8 cellular contexts compared by ENCODE assay signal in genomic region chr19:3762501-3763459, GRCh38. TPM values are rescaled to one million over a fixed set of nuclear protein-coding genes. Genes with fewer than 3 reads are reported as not detected.
DNase-seq lines count a peak whose midpoint lies in the region; ATAC-seq, FAIRE-seq and TF ChIP-seq lines count a peak whose summit lies in the region.

Gene MRPL54, plus strand, starts transcription at chr19:3762682. Its CDS starts 19 bp downstream, at chr19:3762701.

- ATAC-seq in GM18873 (IDR thresholded peaks at IDR 0.05; ENCODE audit: low FRiP score, unreplicated experiment) (peak; percentile 68), HG03139 (IDR thresholded peaks at IDR 0.05; ENCODE audit: unreplicated experiment) (peak; percentile 59)

- TF ChIP-seq CTCF in WERI-Rb-1 (IDR thresholded peaks at IDR 0.05; ENCODE audit: low read depth, low read length) (no peak), mammary epithelial cell (conservative IDR thresholded peaks at IDR 0.05 in 1 of 2, IDR thresholded peaks at IDR 0.05 in 1 of 2; ENCODE audit: extremely low read depth in 1 of 2, insufficient read depth in 1 of 2, low read depth in 1 of 2, low read length in 2 of 2) (no peak)

- BruUV-seq in mammary epithelial cell (replicated peaks; lab: Mats Ljungman, UMichigan) = TSS peak; percentile 81

- peak within 1 kb of the TSS; percentile 97 for H2AFZ ChIP-seq in mammary epithelial cell (ENCODE audit: low read depth, low read length)

- H3K4me3 ChIP-seq in WERI-Rb-1 (ENCODE audit: low read depth, low read length) (peak within 1 kb of the TSS; percentile 77), mammary epithelial cell (replicated peaks in 1 of 3; ENCODE audit: insufficient read depth in 1 of 3, low read depth in 2 of 3, low read length in 3 of 3) (peak within 1 kb of the TSS; percentile 73 to 100 (median 97)), small intestine (ENCODE audit: low read depth in 1 of 2, low read length in 2 of 2) (peak within 1 kb of the TSS; percentile 82 to 92)

- peak within 1 kb of the TSS; percentile 96 for H3K9ac ChIP-seq in mammary epithelial cell (ENCODE audit: insufficient read depth, low read length)

- dilution Hi-C loops in mammary epithelial cell (cut with HindIII; ENCODE audit: low sequenced_read_pairs) = no loop called here

- H3K79me2 ChIP-seq in mammary epithelial cell (ENCODE audit: insufficient read depth, low read length) = peaks cover 32% of the 10 kb centered on the region

- H3K9me3 ChIP-seq in WERI-Rb-1 (ENCODE audit: severe bottlenecking) = no peaks in the 10 kb centered on the region
- no peaks in the 10 kb centered on the region for H3K9me3 ChIP-seq in mammary epithelial cell (replicated peaks; ENCODE audit: insufficient read depth, low read length)
- no peaks in the 10 kb centered on the region for H3K9me3 ChIP-seq in small intestine (ENCODE audit: control insufficient read depth, low read depth)

- H3K4me1 ChIP-seq in mammary epithelial cell (ENCODE audit: insufficient read depth, low read length) (peaks cover 14% of the 10 kb centered on the region), small intestine (ENCODE audit: control insufficient read depth in 2 of 2, insufficient read depth in 1 of 2, low read depth in 1 of 2, low read length in 1 of 2) (peaks cover 0 to 5% of the 10 kb centered on the region in 2 donors)

- H3K36me3 ChIP-seq in WERI-Rb-1 (peaks cover 47% of the 10 kb centered on the region), mammary epithelial cell (ENCODE audit: insufficient read depth, low read length) (peaks cover 2% of the 10 kb centered on the region), small intestine (ENCODE audit: control insufficient read depth in 2 of 2, insufficient read depth in 2 of 2, low read length in 2 of 2) (peaks cover 5 to 8% of the 10 kb centered on the region in 2 donors)

- no peaks in the 10 kb centered on the region for H3K27me3 ChIP-seq in WERI-Rb-1 (ENCODE audit: insufficient read depth, low read depth, severe bottlenecking)
- no peaks in the 10 kb centered on the region for H3K27me3 ChIP-seq in mammary epithelial cell (ENCODE audit: insufficient read depth, low read length)
- H3K27me3 ChIP-seq in small intestine (ENCODE audit: control insufficient read depth in 2 of 2, insufficient read depth in 2 of 2, low read length in 2 of 2) = no peaks in the 10 kb centered on the region

- WGBS in mammary epithelial cell (ENCODE audit: low coverage, missing lambda C conversion rate) = 1% methylated on average over 46 of the region's 47 CpGs
- 2 to 3% (median 2%) methylated on average over 45 to 47 of the region's 47 CpGs for WGBS in small intestine, 3 donors

- in situ Hi-C loops in ACHN (cut with HindIII; ENCODE audit: low pct_ligation_motif_present, low pct_unique_long_range_greater_than_20kb, low sequenced_read_pairs) = no loop called here
- in situ Hi-C loops in mammary epithelial cell (cut with MboI; ENCODE audit: low sequenced_read_pairs in 2 of 2) = no loop called here

- no peak for FAIRE-seq in small intestine (lab: Jason Lieb, UNC)

- DNase-seq in ACHN (peak; percentile 97), NCI-H2227 (lab: John Stamatoyannopoulos, UW; ENCODE audit: unreplicated experiment) (peak; percentile 98), WERI-Rb-1 (peak; percentile 99), mammary epithelial cell (peak; percentile 98), iPS-NIHi11 (ENCODE audit: low spot score) (peak; percentile 98), small intestine (peak; percentile 100)

- peak within 1 kb of the TSS; percentile 97 for H3K27ac ChIP-seq in WERI-Rb-1
- H3K27ac ChIP-seq in mammary epithelial cell (ENCODE audit: insufficient read depth, low read depth, low read length) = peak within 1 kb of the TSS; percentile 75
- peak within 1 kb of the TSS; percentile 91 to 100 for H3K27ac ChIP-seq in small intestine (ENCODE audit: low read depth in 1 of 2, low read length in 1 of 2)

- CTCF ChIA-PET in mammary epithelial cell (lab: Charles Lee; ENCODE audit: low non-redundant PET) = interaction anchor here (0.6 to 1.0 kb wide), 5 partner anchors 52 to 458 kb away, joined by 3 to 14 read pairs (median 3); no protein-coding TSS in a partner anchor

- no peaks in the 10 kb centered on the region for H4K20me1 ChIP-seq in mammary epithelial cell (ENCODE audit: insufficient read depth, low read length)

- H3K4me2 ChIP-seq in mammary epithelial cell (ENCODE audit: insufficient read depth, low read depth, low read length) = peak within 1 kb of the TSS; percentile 87

- intact Hi-C loops in mammary epithelial cell (cut with micrococcal nuclease) = loop anchor here (2.0 to 5.0 kb wide), 3 partner anchors 206 to 446 kb away; partner anchors contain the start of gene EEF2

RNA-seq across cellular contexts. Expression of gene MRPL54, which starts in this region (rescaled TPM):
- 10 to 100 TPM; 23.7 to 48.2 TPM for total RNA-seq in mammary epithelial cell
- polyA plus RNA-seq in mammary epithelial cell (50.4 TPM), small intestine (100 to 1,000 TPM in 2 of 3 donors, 10 to 100 TPM in 1; 96.2 to 170 (median 155) TPM)
- 32.9 TPM for polyA minus RNA-seq in mammary epithelial cell

Comparison
In these comparisons a context has a peak if more than half of its experiments do, and no peak if none do; other contexts are left out.
1. Peak in every context shown above with its lines: DNase-seq, ATAC-seq, H3K4me3 ChIP-seq and H3K27ac ChIP-seq.